In genomic region chr5:61162832-61163567, GRCh38 we compare ENCODE assay signal across 8 cellular contexts. TPM values are rescaled to one million over a fixed set of nuclear protein-coding genes. Genes with fewer than 3 reads are reported as not detected.
DNase-seq lines count a peak whose midpoint lies in the region; ATAC-seq, FAIRE-seq and TF ChIP-seq lines count a peak whose summit lies in the region.

No MANE protein-coding gene starts in this region.

- no peak for DNase-seq in CD4-positive, alpha-beta T cell
- DNase-seq in endothelial cell of umbilical vein (ENCODE audit: low read depth, low spot score): peak; percentile 21

- H3K36me3 ChIP-seq in endothelial cell of umbilical vein (ENCODE audit: control insufficient read depth in 2 of 2, extremely low read depth in 1 of 2, insufficient read depth in 2 of 2, low read length in 2 of 2) (peaks cover 0 to 4% of the 10 kb centered on the region in 2 experiments), mucosa of stomach (ENCODE audit: control insufficient read depth, insufficient read depth, low read length) (no peaks in the 10 kb centered on the region)

- TF ChIP-seq CTCF in CD4-positive, alpha-beta T cell (IDR thresholded peaks at IDR 0.05): no peak
- TF ChIP-seq CTCF in endothelial cell of umbilical vein (IDR thresholded peaks at IDR 0.05; ENCODE audit: extremely low read depth in 1 of 2, insufficient read depth in 1 of 2, low read depth in 1 of 2, low read length in 2 of 2): no peak

- BruUV-seq in endothelial cell of umbilical vein (replicated peaks; lab: Mats Ljungman, UMichigan): no TSS peak

- H3K4me1 ChIP-seq in endothelial cell of umbilical vein (ENCODE audit: control insufficient read depth, extremely low read depth, insufficient read depth, low read length): peaks cover 15% of the 10 kb centered on the region
- peaks cover 7% of the 10 kb centered on the region for H3K4me1 ChIP-seq in mucosa of stomach (ENCODE audit: control insufficient read depth, insufficient read depth, low read length)

- peak overlapping the region; percentile 73 for H2AFZ ChIP-seq in endothelial cell of umbilical vein (ENCODE audit: low read depth, low read length)

- H3K79me2 ChIP-seq in endothelial cell of umbilical vein (ENCODE audit: control insufficient read depth, insufficient read depth, low read length): peaks cover 34% of the 10 kb centered on the region

- no peak for ATAC-seq in CD4-positive, alpha-beta T cell (ENCODE audit: poor library complexity)
- peak; percentile 6 for ATAC-seq in HG02571 (IDR thresholded peaks at IDR 0.05; ENCODE audit: unreplicated experiment)
- ATAC-seq in SK-N-SH treated with all-trans-retinoic acid at 6 μM for 48 hours: peak; percentile 56
- ATAC-seq in GM18502 (IDR thresholded peaks at IDR 0.05; ENCODE audit: poor library complexity, unreplicated experiment): no peak
- no peak for ATAC-seq in HG03521 (IDR thresholded peaks at IDR 0.05; ENCODE audit: unreplicated experiment)
- ATAC-seq in GM21619 (IDR thresholded peaks at IDR 0.05; ENCODE audit: unreplicated experiment): no peak

- dilution Hi-C loops in endothelial cell of umbilical vein (cut with MboI; ENCODE audit: extremely low pct_ligation_motif_present, low sequenced_read_pairs): no loop called here

- CTCF ChIA-PET in CD4-positive, alpha-beta T cell (lab: Charles Lee): no interaction called here
- CTCF ChIA-PET in endothelial cell of umbilical vein (lab: Charles Lee): interaction anchor here (2.0 to 2.7 kb wide), 2 partner anchors 168 to 204 kb away, joined by 8 to 11 read pairs; partner anchors contain the start of gene ZSWIM6

- no peak for FAIRE-seq in endothelial cell of umbilical vein (lab: Jason Lieb, UNC)

- H3K36me3 Mint-ChIP-seq in CD4-positive, alpha-beta T cell (ENCODE audit: low read depth): peaks cover 52% of the 10 kb centered on the region

- H3K27ac ChIP-seq in CD4-positive, alpha-beta T cell (ENCODE audit: low read depth, low read length): peak overlapping the region; percentile 77
- H3K27ac ChIP-seq in endothelial cell of umbilical vein (ENCODE audit: insufficient read depth, low read depth, low read length): peak overlapping the region; percentile 72

- peak overlapping the region; percentile 84 for H3K27ac Mint-ChIP-seq in CD4-positive, alpha-beta T cell

- H3K9me3 ChIP-seq in CD4-positive, alpha-beta T cell (ENCODE audit: control insufficient read depth, low read length): no peaks in the 10 kb centered on the region
- H3K9me3 ChIP-seq in endothelial cell of umbilical vein (replicated peaks; ENCODE audit: control insufficient read depth, insufficient read depth, low read length) (no peaks in the 10 kb centered on the region), mucosa of stomach (ENCODE audit: control insufficient read depth, low read length) (no peaks in the 10 kb centered on the region)

- H3K4me1 Mint-ChIP-seq in CD4-positive, alpha-beta T cell (ENCODE audit: low read depth): peaks cover 50% of the 10 kb centered on the region

- no peaks in the 10 kb centered on the region for H3K27me3 ChIP-seq in CD4-positive, alpha-beta T cell (ENCODE audit: control insufficient read depth, insufficient read depth, low read length)
- no peaks in the 10 kb centered on the region for H3K27me3 ChIP-seq in endothelial cell of umbilical vein (ENCODE audit: control insufficient read depth in 2 of 2, insufficient read depth in 2 of 2, low read length in 2 of 2)
- no peaks in the 10 kb centered on the region for H3K27me3 ChIP-seq in mucosa of stomach (ENCODE audit: control insufficient read depth, insufficient read depth, low read length)

- intact Hi-C loops in CD4-positive, alpha-beta T cell (cut with DNase I, micrococcal nuclease): loop anchor here (2.0 to 10.0 kb wide), 5 partner anchors 166 to 458 kb away; partner anchors contain the start of genes DEPDC1B (in 1 of the 2), ERCC8 (in 1 of the 2), NDUFAF2 (in 1 of the 2) and ZSWIM6 (in 1 of the 2)
- intact Hi-C loops in endothelial cell of umbilical vein (cut with micrococcal nuclease): loop anchor here (1.0 to 10.0 kb wide), 8 partner anchors 108 to 464 kb away; no protein-coding TSS in a partner anchor

- no peaks in the 10 kb centered on the region for H4K20me1 ChIP-seq in endothelial cell of umbilical vein (replicated peaks; ENCODE audit: control insufficient read depth, extremely low read depth, insufficient read depth, low read length)

- H3K9me1 ChIP-seq in endothelial cell of umbilical vein (replicated peaks; ENCODE audit: control insufficient read depth, extremely low read depth, insufficient read depth, low read length): no peaks in the 10 kb centered on the region

- H3K4me3 Mint-ChIP-seq in CD4-positive, alpha-beta T cell: peak overlapping the region; percentile 94

- H3K4me2 ChIP-seq in endothelial cell of umbilical vein (ENCODE audit: insufficient read depth, low read length): peak overlapping the region; percentile 78

- peak overlapping the region; percentile 1 to 70 (median 67) for H3K4me3 ChIP-seq in endothelial cell of umbilical vein (replicated peaks in 1 of 3; ENCODE audit: insufficient read depth in 1 of 3, low read depth in 1 of 3, low read length in 3 of 3)
- peak overlapping the region; percentile 68 for H3K4me3 ChIP-seq in mucosa of stomach (ENCODE audit: low read length)

- POLR2A ChIA-PET in CD4-positive, alpha-beta T cell (lab: Charles Lee): interaction anchor here (1.6 kb wide), 1 partner anchor 168 kb away, joined by 11 read pairs; the partner anchor contains the start of gene ZSWIM6
- POLR2A ChIA-PET in endothelial cell of umbilical vein (lab: Charles Lee): interaction anchor here (1.1 kb wide), 1 partner anchor 169 kb away, joined by 6 read pairs; no protein-coding TSS in a partner anchor

- no peak for TF ChIP-seq POLR2A in endothelial cell of umbilical vein (IDR thresholded peaks at IDR 0.05; ENCODE audit: low read depth, low read length)

- H3K9me3 Mint-ChIP-seq in CD4-positive, alpha-beta T cell: no peaks in the 10 kb centered on the region

- no peaks in the 10 kb centered on the region for H3K27me3 Mint-ChIP-seq in CD4-positive, alpha-beta T cell

- H3K9ac ChIP-seq in endothelial cell of umbilical vein (replicated peaks; ENCODE audit: extremely low read depth, insufficient read depth, low read length) (peak overlapping the region; percentile 64), mucosa of stomach (ENCODE audit: low read length) (peak overlapping the region; percentile 87)

TF ChIP-seq in SK-N-SH treated with all-trans-retinoic acid at 6 μM for 48 hours, 23 proteins besides CTCF, POLR2A, EP300 and RAD21:
- TF ChIP-seq ZFP3 (CRISPR knock-in tag; IDR thresholded peaks at IDR 0.05): no peak
- no peak for TF ChIP-seq RARB (CRISPR knock-in tag; IDR thresholded peaks at IDR 0.05)
- no peak for TF ChIP-seq ZFP30 (CRISPR knock-in tag; IDR thresholded peaks at IDR 0.05)

TF ChIP-seq in endothelial cell of umbilical vein, 7 proteins besides CTCF, POLR2A, EP300 and RAD21:
- TF ChIP-seq MYC (IDR thresholded peaks at IDR 0.05; ENCODE audit: low read depth, low read length): no peak
- no peak for TF ChIP-seq FOS (IDR thresholded peaks at IDR 0.05; ENCODE audit: borderline replicate concordance, insufficient read depth, low read length)
- TF ChIP-seq EZH2 (IDR thresholded peaks at IDR 0.05; ENCODE audit: borderline replicate concordance, low read depth, low read length, severe bottlenecking): no peak
- TF ChIP-seq, protein P1, sequence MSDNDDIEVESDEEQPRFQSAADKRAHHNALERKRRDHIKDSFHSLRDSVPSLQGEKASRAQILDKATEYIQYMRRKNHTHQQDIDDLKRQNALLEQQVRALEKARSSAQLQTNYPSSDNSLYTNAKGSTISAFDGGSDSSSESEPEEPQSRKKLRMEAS (IDR thresholded peaks at IDR 0.05; ENCODE audit: insufficient read depth, insufficient read length): no peak
- no peak for TF ChIP-seq POLR2AphosphoS5 (IDR thresholded peaks at IDR 0.05; ENCODE audit: insufficient read depth, low read depth, low read length)
- TF ChIP-seq GATA2 (IDR thresholded peaks at IDR 0.05; ENCODE audit: insufficient read depth, insufficient read length, low read depth, low read length): no peak
- no peak for TF ChIP-seq JUN (IDR thresholded peaks at IDR 0.05; ENCODE audit: borderline replicate concordance, insufficient read depth, insufficient read length, low read depth)

RNA-seq across cellular contexts. Expression of gene SMIM15, which starts 0.7 kb away (rescaled TPM):
- total RNA-seq in CD4-positive, alpha-beta T cell: 10 to 100 TPM; 16.5 to 18.2 TPM
- 48.8 and 54.5 TPM in 2 replicates for total RNA-seq in endothelial cell of umbilical vein
- 12.8 and 18.4 TPM in 2 replicates for polyA plus RNA-seq in endothelial cell of umbilical vein
- 24.6 and 29.4 TPM in 2 replicates for polyA plus RNA-seq in endothelial cell of umbilical vein (2011; cell fraction: cytosol; rRNA removed)
- 9.5 and 14.0 TPM in 2 replicates for polyA plus RNA-seq in endothelial cell of umbilical vein (2011; cell fraction: nucleus; rRNA removed)
- 32.9 and 43.2 TPM in 2 replicates for polyA plus RNA-seq in endothelial cell of umbilical vein (2012)
- 18.8 and 29.1 TPM in 2 replicates for polyA minus RNA-seq in endothelial cell of umbilical vein
- polyA minus RNA-seq in endothelial cell of umbilical vein (2011; cell fraction: cytosol; rRNA and poly(A)+ RNA removed): 18.4 TPM
- polyA minus RNA-seq in endothelial cell of umbilical vein (2011; cell fraction: nucleus; rRNA and poly(A)+ RNA removed): 7.1 and 9.8 TPM in 2 replicates

Comparison
In these comparisons a context has a peak if more than half of its experiments do, and no peak if none do; other contexts are left out.
1. ATAC-seq: peak in HG02571 (single experiment) and SK-N-SH treated with all-trans-retinoic acid at 6 μM for 48 hours (single experiment); none in CD4-positive, alpha-beta T cell (single experiment), GM18502 (single experiment), HG03521 (single experiment) and GM21619 (single experiment).